Comparison of ENCODE assay signal across 18 cellular contexts in genomic region chr14:92391746-92392145, GRCh38.
"Had no signal": no experiment of that assay in that cellular context is flagged by ENCODE, and none has a peak within 500 bp of the region (broad histone marks: within the 10 kb centered on the region; RNA-seq: fewer than 3 reads in every experiment).

No MANE protein-coding gene starts in this region.

- H3K36me3 ChIP-seq: adrenal gland, cardiac muscle cell, gastrocnemius medialis, tibial artery had no signal

- H3K9me3 ChIP-seq: adrenal gland, gastrocnemius medialis had no signal

- H3K27ac ChIP-seq: adrenal gland, cardiac muscle cell, gastrocnemius medialis, tibial artery had no signal

- H3K4me3 ChIP-seq: adrenal gland, cardiac muscle cell, gastrocnemius medialis, tibial artery had no signal

- ATAC-seq: activated CD8-positive, alpha-beta memory T cell treated with anti-CD3 and anti-CD28 coated beads, Interleukin-2, amount 10 ng/mL, durations not matched to agents 7 days and 5 days; gastrocnemius medialis; left cardiac atrium; stimulated activated effector memory CD8-positive, alpha-beta T cell treated with anti-CD3 and anti-CD28 coated beads, Interleukin-12 subunit alpha, Interleukin-12 subunit beta, amount 100 ng/mL, for 72 hours; T-cell had no signal

- H3K4me1 ChIP-seq: adrenal gland, gastrocnemius medialis, tibial artery had no signal

- DNase-seq: activated CD4-positive, alpha-beta T cell treated with anti-CD3 and anti-CD28 coated beads, Interleukin-2, amount 50 U/mL, for 48 hours; activated CD4-positive, CD25-positive, alpha-beta regulatory T cell treated with anti-CD3 and anti-CD28 coated beads, Interleukin-2, amount 50 U/mL, for 72 hours; activated CD8-positive, alpha-beta memory T cell treated with anti-CD3 and anti-CD28 coated beads, Interleukin-2, amount 10 ng/mL, durations not matched to agents 7 days and 5 days; activated effector memory CD4-positive, alpha-beta T cell treated with anti-CD3 and anti-CD28 coated beads, Interleukin-2, amount 50 U/mL, for 16 hours; activated T-cell treated with anti-CD3 and anti-CD28 coated beads, Interleukin-2, amount 50 U/mL, for 48 hours; adrenal gland; erythroblast; gastrocnemius medialis; left cardiac atrium; naive B cell; stimulated activated CD4-positive, alpha-beta T cell treated with anti-CD3 and anti-CD28 coated beads, Interleukin-12 subunit alpha, Interleukin-12 subunit beta, amount 100 ng/mL, for 4 hours; stimulated activated CD4-positive, alpha-beta T cell treated with anti-CD3 and anti-CD28 coated beads, Interleukin-2, amount 100 ng/mL, for 24 hours; T-cell; T-helper 9 cell; tibial artery had no signal

- H3K27ac Mint-ChIP-seq: activated CD8-positive, alpha-beta memory T cell treated with anti-CD3 and anti-CD28 coated beads, Interleukin-2, amount 10 ng/mL, durations not matched to agents 7 days and 5 days; activated naive CD4-positive, alpha-beta T cell treated with anti-CD3 and anti-CD28 coated beads, Interleukin-2, amount 50 U/mL, for 24 hours; stimulated activated effector memory CD8-positive, alpha-beta T cell treated with anti-CD3 and anti-CD28 coated beads, Interleukin-12 subunit alpha, Interleukin-12 subunit beta, amount 100 ng/mL, for 72 hours; T-cell had no signal

- H3K4me1 Mint-ChIP-seq: activated CD8-positive, alpha-beta memory T cell treated with anti-CD3 and anti-CD28 coated beads, Interleukin-2, amount 10 ng/mL, durations not matched to agents 7 days and 5 days; activated naive CD4-positive, alpha-beta T cell treated with anti-CD3 and anti-CD28 coated beads, Interleukin-2, amount 50 U/mL, for 24 hours; naive B cell; T-cell had no signal

- H3K27me3 Mint-ChIP-seq: activated naive CD4-positive, alpha-beta T cell treated with anti-CD3 and anti-CD28 coated beads, Interleukin-2, amount 50 U/mL, for 24 hours had no signal

- H3K4me3 Mint-ChIP-seq: activated CD8-positive, alpha-beta memory T cell treated with anti-CD3 and anti-CD28 coated beads, Interleukin-2, amount 10 ng/mL, durations not matched to agents 7 days and 5 days; activated naive CD4-positive, alpha-beta T cell treated with anti-CD3 and anti-CD28 coated beads, Interleukin-2, amount 50 U/mL, for 24 hours; naive B cell; stimulated activated effector memory CD8-positive, alpha-beta T cell treated with anti-CD3 and anti-CD28 coated beads, Interleukin-12 subunit alpha, Interleukin-12 subunit beta, amount 100 ng/mL, for 72 hours; T-cell had no signal

- H3K27me3 ChIP-seq: adrenal gland, cardiac muscle cell, gastrocnemius medialis, tibial artery had no signal

- H3K9me3 Mint-ChIP-seq: activated naive CD4-positive, alpha-beta T cell treated with anti-CD3 and anti-CD28 coated beads, Interleukin-2, amount 50 U/mL, for 24 hours; naive B cell; stimulated activated effector memory CD8-positive, alpha-beta T cell treated with anti-CD3 and anti-CD28 coated beads, Interleukin-12 subunit alpha, Interleukin-12 subunit beta, amount 100 ng/mL, for 72 hours; T-cell had no signal

- H3K36me3 Mint-ChIP-seq: activated CD8-positive, alpha-beta memory T cell treated with anti-CD3 and anti-CD28 coated beads, Interleukin-2, amount 10 ng/mL, durations not matched to agents 7 days and 5 days; activated naive CD4-positive, alpha-beta T cell treated with anti-CD3 and anti-CD28 coated beads, Interleukin-2, amount 50 U/mL, for 24 hours; naive B cell; stimulated activated effector memory CD8-positive, alpha-beta T cell treated with anti-CD3 and anti-CD28 coated beads, Interleukin-12 subunit alpha, Interleukin-12 subunit beta, amount 100 ng/mL, for 72 hours; T-cell had no signal
